Comparison of ENCODE assay signal across 1 cellular context in the genomic region with DNA sequence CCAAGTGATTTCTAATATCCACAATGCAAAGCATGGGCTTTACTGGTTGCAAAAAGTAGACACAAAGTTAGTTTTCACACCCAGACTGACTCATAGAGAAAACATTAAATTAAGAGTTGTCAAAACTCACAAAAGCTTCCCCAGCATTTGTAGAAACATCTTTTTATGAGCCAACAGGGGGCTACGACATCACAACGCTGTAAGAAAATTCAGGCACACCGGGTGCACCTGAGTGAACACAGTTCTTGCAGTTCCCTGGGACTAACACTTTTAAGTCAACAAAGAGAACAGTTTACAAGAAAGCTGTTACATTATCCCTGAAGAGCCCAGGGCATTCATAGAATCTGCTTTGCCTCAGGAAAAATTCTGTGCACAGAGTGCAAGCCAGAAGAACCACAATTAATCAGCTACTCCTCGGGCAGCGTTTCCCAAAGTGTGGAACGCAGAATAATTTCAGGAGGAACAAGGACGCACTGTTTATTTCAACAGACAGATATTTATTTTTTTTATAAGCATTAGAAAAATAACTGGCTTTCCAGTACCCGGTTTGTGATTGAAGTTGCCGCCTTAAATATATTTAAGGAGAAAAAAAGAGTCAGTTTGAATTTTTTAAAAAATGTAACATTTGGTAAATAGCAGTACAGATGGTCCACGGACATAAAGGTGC.
TF ChIP-seq lines count a peak whose summit lies in the region.

No MANE protein-coding gene starts in this region.

TF ChIP-seq in HepG2, 621 proteins besides CTCF, POLR2A, EP300 and RAD21 (continues in another document):
- TF ChIP-seq ZNF713 (CRISPR knock-in tag; IDR thresholded peaks at IDR 0.05) (no peak), HOXA7 (CRISPR knock-in tag; IDR thresholded peaks at IDR 0.05) (no peak), KDM6A (CRISPR knock-in tag; IDR thresholded peaks at IDR 0.05; ENCODE audit: low read depth) (no peak), MTA3 (CRISPR knock-in tag; IDR thresholded peaks at IDR 0.05) (no peak), ZNF724P (CRISPR knock-in tag; IDR thresholded peaks at IDR 0.05; ENCODE audit: borderline replicate concordance) (no peak), KMT2A (CRISPR knock-in tag; IDR thresholded peaks at IDR 0.05) (no peak), ZNF264 (CRISPR knock-in tag; IDR thresholded peaks at IDR 0.05) (no peak), HDAC2 (CRISPR knock-in tag; IDR thresholded peaks at IDR 0.05) (no peak), ZNF317 (CRISPR knock-in tag; IDR thresholded peaks at IDR 0.05) (no peak), MAFF (IDR thresholded peaks at IDR 0.05; ENCODE audit: low read depth, low read length) (no peak), MTF2 (CRISPR knock-in tag; IDR thresholded peaks at IDR 0.05; ENCODE audit: borderline replicate concordance) (peak; percentile 15; the same call in 1 of the 2 replicates), RORA (CRISPR knock-in tag; IDR thresholded peaks at IDR 0.05) (0 out of 2 replicates have a peak, but pooled peaks have one; percentile 0), ZNF383 (CRISPR knock-in tag; IDR thresholded peaks at IDR 0.05; ENCODE audit: borderline replicate concordance) (0 out of 2 replicates have a peak, but pooled peaks have one; percentile 8), ZSCAN20 (CRISPR knock-in tag; IDR thresholded peaks at IDR 0.05; ENCODE audit: borderline replicate concordance) (peak; percentile 52; the same call in 1 of the 2 replicates), SUZ12 (IDR thresholded peaks at IDR 0.05; ENCODE audit: low read depth, low read length) (no peak), NKX3-1 (CRISPR knock-in tag; IDR thresholded peaks at IDR 0.05) (peak; percentile 69; the same call in 1 of the 2 replicates), LCORL (IDR thresholded peaks at IDR 0.05) (no peak), LCORL (CRISPR knock-in tag; IDR thresholded peaks at IDR 0.05) (0 out of 2 replicates have a peak, but pooled peaks have one; percentile 27), TCF7 (IDR thresholded peaks at IDR 0.05; ENCODE audit: low read depth) (no peak), ISL2 (CRISPR knock-in tag; IDR thresholded peaks at IDR 0.05) (0 out of 2 replicates have a peak, but pooled peaks have one; percentile 19), NFIC (IDR thresholded peaks at IDR 0.05; ENCODE audit: low read length) (no peak), FOXA1 (IDR thresholded peaks at IDR 0.05) (no peak), FOXA1 (CRISPR knock-in tag; IDR thresholded peaks at IDR 0.05) (peak; percentile 81), ZNF503 (CRISPR knock-in tag; IDR thresholded peaks at IDR 0.05) (peak; percentile 50; the same call in 1 of the 2 replicates), MED1 (CRISPR knock-in tag; IDR thresholded peaks at IDR 0.05) (0 out of 2 replicates have a peak, but pooled peaks have one; percentile 30), ZNF292 (CRISPR knock-in tag; IDR thresholded peaks at IDR 0.05; ENCODE audit: borderline replicate concordance, low read depth) (no peak), ZKSCAN5 (CRISPR knock-in tag; IDR thresholded peaks at IDR 0.05) (no peak), ZNF639 (CRISPR knock-in tag; conservative IDR thresholded peaks at IDR 0.05) (no peak), SAP130 (CRISPR knock-in tag; IDR thresholded peaks at IDR 0.05; ENCODE audit: low read depth) (peak; percentile 50), ZSCAN22 (CRISPR knock-in tag; IDR thresholded peaks at IDR 0.05) (no peak), POGK (CRISPR knock-in tag; conservative IDR thresholded peaks at IDR 0.05) (no peak), ISX (CRISPR knock-in tag; conservative IDR thresholded peaks at IDR 0.05) (0 out of 2 replicates have a peak, but pooled peaks have one; percentile 42), ZNF260 (CRISPR knock-in tag; IDR thresholded peaks at IDR 0.05; ENCODE audit: borderline replicate concordance, low read depth) (no peak), ZNF569 (CRISPR knock-in tag; IDR thresholded peaks at IDR 0.05; ENCODE audit: borderline replicate concordance) (0 out of 2 replicates have a peak, but pooled peaks have one; percentile 13), KLF16 (CRISPR knock-in tag; IDR thresholded peaks at IDR 0.05) (0 out of 4 replicates have a peak, but pooled peaks of 1 of the 2 experiments have one; percentile 11), BCL6 (CRISPR knock-in tag; IDR thresholded peaks at IDR 0.05) (peak; percentile 69), CREM (IDR thresholded peaks at IDR 0.05) (peak; percentile 30; the same call in 1 of the 2 replicates), CREM (CRISPR knock-in tag; IDR thresholded peaks at IDR 0.05) (no peak), TP53 (CRISPR knock-in tag; conservative IDR thresholded peaks at IDR 0.05) (no peak), SNAI1 (CRISPR knock-in tag; IDR thresholded peaks at IDR 0.05; ENCODE audit: borderline replicate concordance) (peak; percentile 55), ZBTB14 (CRISPR knock-in tag; IDR thresholded peaks at IDR 0.05) (0 out of 2 replicates have a peak, but pooled peaks have one; percentile 32), RARA (CRISPR knock-in tag; IDR thresholded peaks at IDR 0.05) (no peak), ATF1 (CRISPR knock-in tag; IDR thresholded peaks at IDR 0.05) (no peak), ZNF296 (CRISPR knock-in tag; conservative IDR thresholded peaks at IDR 0.05) (no peak), ZNF687 (CRISPR knock-in tag; IDR thresholded peaks at IDR 0.05) (no peak)
- TF ChIP-seq, protein P1, sequence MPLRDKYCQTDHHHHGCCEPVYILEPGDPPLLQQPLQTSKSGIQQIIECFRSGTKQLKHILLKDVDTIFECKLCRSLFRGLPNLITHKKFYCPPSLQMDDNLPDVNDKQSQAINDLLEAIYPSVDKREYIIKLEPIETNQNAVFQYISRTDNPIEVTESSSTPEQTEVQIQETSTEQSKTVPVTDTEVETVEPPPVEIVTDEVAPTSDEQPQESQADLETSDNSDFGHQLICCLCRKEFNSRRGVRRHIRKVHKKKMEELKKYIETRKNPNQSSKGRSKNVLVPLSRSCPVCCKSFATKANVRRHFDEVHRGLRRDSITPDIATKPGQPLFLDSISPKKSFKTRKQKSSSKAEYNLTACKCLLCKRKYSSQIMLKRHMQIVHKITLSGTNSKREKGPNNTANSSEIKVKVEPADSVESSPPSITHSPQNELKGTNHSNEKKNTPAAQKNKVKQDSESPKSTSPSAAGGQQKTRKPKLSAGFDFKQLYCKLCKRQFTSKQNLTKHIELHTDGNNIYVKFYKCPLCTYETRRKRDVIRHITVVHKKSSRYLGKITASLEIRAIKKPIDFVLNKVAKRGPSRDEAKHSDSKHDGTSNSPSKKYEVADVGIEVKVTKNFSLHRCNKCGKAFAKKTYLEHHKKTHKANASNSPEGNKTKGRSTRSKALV (CRISPR knock-in tag; IDR thresholded peaks at IDR 0.05): peak; percentile 52; the same call in 1 of the 2 replicates
- TF ChIP-seq, protein P2, sequence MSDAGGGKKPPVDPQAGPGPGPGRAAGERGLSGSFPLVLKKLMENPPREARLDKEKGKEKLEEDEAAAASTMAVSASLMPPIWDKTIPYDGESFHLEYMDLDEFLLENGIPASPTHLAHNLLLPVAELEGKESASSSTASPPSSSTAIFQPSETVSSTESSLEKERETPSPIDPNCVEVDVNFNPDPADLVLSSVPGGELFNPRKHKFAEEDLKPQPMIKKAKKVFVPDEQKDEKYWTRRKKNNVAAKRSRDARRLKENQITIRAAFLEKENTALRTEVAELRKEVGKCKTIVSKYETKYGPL (CRISPR knock-in tag; IDR thresholded peaks at IDR 0.05): 0 out of 2 replicates have a peak, but pooled peaks have one; percentile 11
- TF ChIP-seq, protein P3, sequence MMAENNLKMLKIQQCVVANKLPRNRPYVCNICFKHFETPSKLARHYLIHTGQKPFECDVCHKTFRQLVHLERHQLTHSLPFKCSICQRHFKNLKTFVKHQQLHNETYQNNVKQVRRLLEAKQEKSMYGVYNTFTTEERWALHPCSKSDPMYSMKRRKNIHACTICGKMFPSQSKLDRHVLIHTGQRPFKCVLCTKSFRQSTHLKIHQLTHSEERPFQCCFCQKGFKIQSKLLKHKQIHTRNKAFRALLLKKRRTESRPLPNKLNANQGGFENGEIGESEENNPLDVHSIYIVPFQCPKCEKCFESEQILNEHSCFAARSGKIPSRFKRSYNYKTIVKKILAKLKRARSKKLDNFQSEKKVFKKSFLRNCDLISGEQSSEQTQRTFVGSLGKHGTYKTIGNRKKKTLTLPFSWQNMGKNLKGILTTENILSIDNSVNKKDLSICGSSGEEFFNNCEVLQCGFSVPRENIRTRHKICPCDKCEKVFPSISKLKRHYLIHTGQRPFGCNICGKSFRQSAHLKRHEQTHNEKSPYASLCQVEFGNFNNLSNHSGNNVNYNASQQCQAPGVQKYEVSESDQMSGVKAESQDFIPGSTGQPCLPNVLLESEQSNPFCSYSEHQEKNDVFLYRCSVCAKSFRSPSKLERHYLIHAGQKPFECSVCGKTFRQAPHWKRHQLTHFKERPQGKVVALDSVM (CRISPR knock-in tag; IDR thresholded peaks at IDR 0.05): no peak
- TF ChIP-seq, protein P4, sequence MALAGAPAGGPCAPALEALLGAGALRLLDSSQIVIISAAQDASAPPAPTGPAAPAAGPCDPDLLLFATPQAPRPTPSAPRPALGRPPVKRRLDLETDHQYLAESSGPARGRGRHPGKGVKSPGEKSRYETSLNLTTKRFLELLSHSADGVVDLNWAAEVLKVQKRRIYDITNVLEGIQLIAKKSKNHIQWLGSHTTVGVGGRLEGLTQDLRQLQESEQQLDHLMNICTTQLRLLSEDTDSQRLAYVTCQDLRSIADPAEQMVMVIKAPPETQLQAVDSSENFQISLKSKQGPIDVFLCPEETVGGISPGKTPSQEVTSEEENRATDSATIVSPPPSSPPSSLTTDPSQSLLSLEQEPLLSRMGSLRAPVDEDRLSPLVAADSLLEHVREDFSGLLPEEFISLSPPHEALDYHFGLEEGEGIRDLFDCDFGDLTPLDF (CRISPR knock-in tag; IDR thresholded peaks at IDR 0.05): peak; percentile 37; the same call in 1 of the 2 replicates
